Comparison of ENCODE assay signal across 24 cellular contexts in genomic region chr20:47035191-47035590, GRCh38.
DNase-seq lines count a peak whose midpoint lies in the region; ATAC-seq, FAIRE-seq and TF ChIP-seq lines count a peak whose summit lies in the region.
"Had no signal": no experiment of that assay in that cellular context is flagged by ENCODE, and none has a peak within 500 bp of the region (broad histone marks: within the 10 kb centered on the region; RNA-seq: fewer than 3 reads in every experiment).

No MANE protein-coding gene starts in this region.

- WGBS in SK-N-SH (ENCODE audit: low lambda C conversion rate) = 54% methylated on average over 7 of the region's 7 CpGs
- WGBS in endodermal cell (ENCODE audit: insufficient coverage in 1 of 2, insufficient read length in 1 of 2), 2 experiments = 80 to 92% methylated on average over 3 to 7 of the region's 7 CpGs
- WGBS in pancreas, 2 donors = 82 to 83% methylated on average over 7 of the region's 7 CpGs

- H3K9ac ChIP-seq in SK-N-SH (no peak overlapping the region), endodermal cell (ENCODE audit: extremely low read depth, low read length, poor library complexity, severe bottlenecking) (no peak overlapping the region)

- H3K4me1 Mint-ChIP-seq in endodermal cell (peaks cover under 1% of the 10 kb centered on the region), nephron progenitor cell (peaks cover 44% of the 10 kb centered on the region)

- no peak for TF ChIP-seq RAD21 in SK-N-SH (IDR thresholded peaks at IDR 0.05; ENCODE audit: low read length)

- H3K9me2 ChIP-seq in SK-N-SH = no peaks in the 10 kb centered on the region

- no peak overlapping the region for H3K4me2 ChIP-seq in SK-N-SH
- H3K4me2 ChIP-seq: PC-9 had no signal

- no peaks in the 10 kb centered on the region for H3K27me3 ChIP-seq in SK-N-SH (ENCODE audit: insufficient read depth)
- H3K27me3 ChIP-seq in endodermal cell (ENCODE audit: control insufficient read depth, insufficient read depth, low read length, poor library complexity, severe bottlenecking) = no peaks in the 10 kb centered on the region
- H3K27me3 ChIP-seq in pancreas = no peaks in the 10 kb centered on the region

- FAIRE-seq in pancreas (lab: Jason Lieb, UNC) = no peak
- FAIRE-seq: G401.6 had no signal

- H3K27me3 Mint-ChIP-seq in endodermal cell (ENCODE audit: insufficient read depth) = no peaks in the 10 kb centered on the region
- H3K27me3 Mint-ChIP-seq in nephron progenitor cell (ENCODE audit: low read depth, poor library complexity) = peaks cover 6% of the 10 kb centered on the region

- TF ChIP-seq EP300 in SK-N-SH (IDR thresholded peaks at IDR 0.05; ENCODE audit: borderline replicate concordance in 1 of 2, low read depth in 1 of 2, low read length in 1 of 2) = no peak

- no peak for ATAC-seq in SK-N-SH treated with all-trans-retinoic acid at 6 μM for 48 hours
- no peak for ATAC-seq in pancreas
- ATAC-seq in GM19467 (IDR thresholded peaks at IDR 0.05; ENCODE audit: unreplicated experiment) = no peak

- H3K27ac ChIP-seq in SK-N-SH (ENCODE audit: low read depth in 2 of 2, low read length in 1 of 2) = peak overlapping the region in 1 of 2 experiments; percentile 72; a peak in 2 of 4 replicates
- peak overlapping the region; percentile 87 for H3K27ac ChIP-seq in endodermal cell (ENCODE audit: low read depth, low read length)
- H3K27ac ChIP-seq in pancreas = no peak overlapping the region
- H3K27ac ChIP-seq: 22Rv1, PC-9 had no signal

- no peak overlapping the region for H2AFZ ChIP-seq in SK-N-SH (ENCODE audit: low read depth)
- H2AFZ ChIP-seq: PC-9 had no signal

- no peaks in the 10 kb centered on the region for H3K79me2 ChIP-seq in SK-N-SH (ENCODE audit: insufficient read depth)

- TF ChIP-seq CTCF in SK-N-SH (IDR thresholded peaks at IDR 0.05) (no peak), endodermal cell (conservative IDR thresholded peaks at IDR 0.05) (no peak), nephron progenitor cell (IDR thresholded peaks at IDR 0.05) (no peak), pancreas (IDR thresholded peaks at IDR 0.05) (no peak)

- peaks cover 48% of the 10 kb centered on the region for H3K36me3 Mint-ChIP-seq in endodermal cell (ENCODE audit: low read depth)
- peaks cover 11% of the 10 kb centered on the region for H3K36me3 Mint-ChIP-seq in nephron progenitor cell (ENCODE audit: low read depth)

- no peaks in the 10 kb centered on the region for H4K20me1 ChIP-seq in SK-N-SH (ENCODE audit: insufficient read depth)

- H3K9me3 ChIP-seq in SK-N-SH = no peaks in the 10 kb centered on the region
- H3K9me3 ChIP-seq in endodermal cell (ENCODE audit: control insufficient read depth, low read length) = peaks cover 46% of the 10 kb centered on the region
- no peaks in the 10 kb centered on the region for H3K9me3 ChIP-seq in pancreas
- H3K9me3 ChIP-seq: HAP-1 had no signal

- H3K27ac Mint-ChIP-seq in endodermal cell (no peak overlapping the region), nephron progenitor cell (peak overlapping the region; percentile 64)

- H3K36me3 ChIP-seq in SK-N-SH (replicated peaks in 1 of 2; ENCODE audit: control insufficient read depth in 1 of 2, insufficient read depth in 2 of 2, low read length in 1 of 2) (no peaks in the 10 kb centered on the region), endodermal cell (ENCODE audit: control insufficient read depth, insufficient read depth, low read length) (peaks cover 52% of the 10 kb centered on the region), pancreas (no peaks in the 10 kb centered on the region)
- H3K36me3 ChIP-seq: HAP-1 had no signal

- intact Hi-C loops in posterior cingulate gyrus (cut with DNase I) (no loop called here), pancreas (cut with DNase I) (no loop called here)

- POLR2A ChIA-PET in SK-N-SH (lab: Yijun Ruan, JAX) = no interaction called here

- no peaks in the 10 kb centered on the region for H3F3A ChIP-seq in SK-N-SH (replicated peaks; ENCODE audit: insufficient read depth)

- H3K4me3 Mint-ChIP-seq in endodermal cell (no peak overlapping the region), nephron progenitor cell (no peak overlapping the region)

- DNase-seq in SK-N-SH (peak; percentile 29), endodermal cell (no peak), nephron progenitor cell (peak; percentile 18), NCI-H1436 (lab: John Stamatoyannopoulos, UW) (no peak), posterior cingulate gyrus (no peak), pancreas (no peak)
- DNase-seq: DMS53; GOT3; KBM-7; MV-4-11; NCI-H1105; NCI-H2029; NCI-H446; NCI-H526; NCI-H82; NK-92 treated with Interleukin-12 subunit alpha and Interleukin-12 subunit beta, amount 100 ng/mL, for 24 hours; PC-9; Right ventricle myocardium superior; RPMI8226 had no signal

- H3K4me1 ChIP-seq in SK-N-SH (ENCODE audit: control insufficient read depth in 1 of 2, insufficient read depth in 2 of 2, low read depth in 1 of 2, low read length in 1 of 2) (peaks cover 0 to 21% of the 10 kb centered on the region in 2 experiments; a peak in 2 of 4 replicates), endodermal cell (ENCODE audit: control insufficient read depth, insufficient read depth, low read length) (no peaks in the 10 kb centered on the region), pancreas (no peaks in the 10 kb centered on the region)
- H3K4me1 ChIP-seq: HAP-1 had no signal

- CTCF ChIA-PET in SK-N-SH (lab: Yijun Ruan, JAX) = interaction anchor here (1.0 to 1.3 kb wide), 2 partner anchors 10 to 115 kb away, joined by 3 read pairs; no protein-coding TSS in a partner anchor

- H3K4me3 ChIP-seq in SK-N-SH (ENCODE audit: low read depth in 2 of 2, low read length in 1 of 2) (no peak overlapping the region), endodermal cell (ENCODE audit: low read length) (no peak overlapping the region), pancreas (no peak overlapping the region)
- H3K4me3 ChIP-seq: HAP-1, PC-9 had no signal

- H3K9me3 Mint-ChIP-seq in endodermal cell = peaks cover 17% of the 10 kb centered on the region
- H3K9me3 Mint-ChIP-seq in nephron progenitor cell = peaks cover 9% of the 10 kb centered on the region

TF ChIP-seq in SK-N-SH, 30 proteins besides CTCF, POLR2A, EP300 and RAD21:
- TF ChIP-seq SMC3 (IDR thresholded peaks at IDR 0.05; ENCODE audit: low read depth, low read length) = no peak
- TF ChIP-seq RXRA (IDR thresholded peaks at IDR 0.05; ENCODE audit: borderline replicate concordance, low read depth) = no peak
- no peak for TF ChIP-seq SIN3A (IDR thresholded peaks at IDR 0.05; ENCODE audit: borderline replicate concordance, low read depth, low read length)
- no peak for TF ChIP-seq GABPA (IDR thresholded peaks at IDR 0.05; ENCODE audit: low read depth)
- no peak for TF ChIP-seq GATA2 (CRISPR knock-in tag; IDR thresholded peaks at IDR 0.05)
- TF ChIP-seq MEF2A (IDR thresholded peaks at IDR 0.05; ENCODE audit: borderline replicate concordance, low read depth) = no peak
- TF ChIP-seq ELF1 (IDR thresholded peaks at IDR 0.05) = no peak

TF ChIP-seq in SK-N-SH treated with all-trans-retinoic acid at 6 μM for 48 hours, 23 proteins besides CTCF, POLR2A, EP300 and RAD21:
- TF ChIP-seq OSR1 (CRISPR knock-in tag; IDR thresholded peaks at IDR 0.05) = no peak
- TF ChIP-seq CREB5 (CRISPR knock-in tag; IDR thresholded peaks at IDR 0.05; ENCODE audit: low read depth) = no peak

Comparison
In these comparisons a context has a peak if more than half of its experiments do, and no peak if none do; other contexts are left out.
1. DNase-seq: peak in SK-N-SH (single experiment) and nephron progenitor cell (single experiment); none in endodermal cell (single experiment), NCI-H1436 (single experiment), posterior cingulate gyrus (0 of 10) and pancreas (0 of 6).